Comparison of ENCODE assay signal across 13 cellular contexts in genomic region chr11:3052109-3052479, GRCh38. TPM values are rescaled to one million over a fixed set of nuclear protein-coding genes. Genes with fewer than 3 reads are reported as not detected.
DNase-seq lines count a peak whose midpoint lies in the region; ATAC-seq and TF ChIP-seq lines count a peak whose summit lies in the region.
"Had no signal": no experiment of that assay in that cellular context is flagged by ENCODE, and none has a peak within 500 bp of the region (broad histone marks: within the 10 kb centered on the region; RNA-seq: fewer than 3 reads in every experiment).

No MANE protein-coding gene starts in this region.

- POLR2A ChIA-PET in activated CD8-positive, alpha-beta T cell treated with anti-CD3 and anti-CD28 coated beads for 36 hours (lab: Charles Lee): interaction anchor here (0.8 kb wide), 1 partner anchor 25 kb away, joined by 4 read pairs; no protein-coding TSS in a partner anchor
- POLR2A ChIA-PET in activated CD8-positive, alpha-beta T cell treated with anti-CD3 and anti-CD28 coated beads, Interleukin-2, amount 10 ng/mL, durations not matched to agents 7 days and 5 days (lab: Charles Lee): no interaction called here

- no peak overlapping the region for H3K4me3 Mint-ChIP-seq in activated CD8-positive, alpha-beta T cell treated with anti-CD3 and anti-CD28 coated beads for 36 hours
- no peak overlapping the region for H3K4me3 Mint-ChIP-seq in activated CD8-positive, alpha-beta T cell treated with anti-CD3 and anti-CD28 coated beads, Interleukin-2, amount 10 ng/mL, durations not matched to agents 7 days and 5 days
- H3K4me3 Mint-ChIP-seq: activated naive CD8-positive, alpha-beta T cell; mesothelial cell of epicardium had no signal

- no peaks in the 10 kb centered on the region for H3K9me3 Mint-ChIP-seq in activated CD8-positive, alpha-beta T cell treated with anti-CD3 and anti-CD28 coated beads for 36 hours
- no peaks in the 10 kb centered on the region for H3K9me3 Mint-ChIP-seq in activated CD8-positive, alpha-beta T cell treated with anti-CD3 and anti-CD28 coated beads, Interleukin-2, amount 10 ng/mL, durations not matched to agents 7 days and 5 days (ENCODE audit: insufficient read depth)
- H3K9me3 Mint-ChIP-seq: mesothelial cell of epicardium had no signal

- no peaks in the 10 kb centered on the region for H3K27me3 Mint-ChIP-seq in activated CD8-positive, alpha-beta T cell treated with anti-CD3 and anti-CD28 coated beads for 36 hours
- H3K27me3 Mint-ChIP-seq in activated CD8-positive, alpha-beta T cell treated with anti-CD3 and anti-CD28 coated beads, Interleukin-2, amount 10 ng/mL, durations not matched to agents 7 days and 5 days (ENCODE audit: low read depth): no peaks in the 10 kb centered on the region
- H3K27me3 Mint-ChIP-seq: activated naive CD8-positive, alpha-beta T cell; progenitor cell of endocrine pancreas had no signal

- intact Hi-C loops in activated CD8-positive, alpha-beta T cell treated with anti-CD3 and anti-CD28 coated beads for 36 hours (cut with micrococcal nuclease): no loop called here

- H3K9ac ChIP-seq in skeletal muscle tissue (ENCODE audit: low read depth in 1 of 3, low read length in 3 of 3): no peak overlapping the region

- peaks cover 28% of the 10 kb centered on the region for H3K36me3 ChIP-seq in WERI-Rb-1
- H3K36me3 ChIP-seq in skeletal muscle tissue (ENCODE audit: control insufficient read depth in 3 of 3, insufficient read depth in 3 of 3, low read length in 3 of 3): peaks cover 0 to 8% (median 7%) of the 10 kb centered on the region in 3 donors

- no peak for TF ChIP-seq CTCF in activated CD8-positive, alpha-beta T cell treated with anti-CD3 and anti-CD28 coated beads for 36 hours (IDR thresholded peaks at IDR 0.05)
- TF ChIP-seq CTCF in WERI-Rb-1 (IDR thresholded peaks at IDR 0.05; ENCODE audit: low read depth, low read length): no peak

- CTCF ChIA-PET in activated CD8-positive, alpha-beta T cell treated with anti-CD3 and anti-CD28 coated beads for 36 hours (lab: Charles Lee): interaction anchor here (3.3 kb wide), 1 partner anchor 39 kb away, joined by 16 read pairs; no protein-coding TSS in a partner anchor
- CTCF ChIA-PET in activated CD8-positive, alpha-beta T cell treated with anti-CD3 and anti-CD28 coated beads, Interleukin-2, amount 10 ng/mL, durations not matched to agents 7 days and 5 days (lab: Charles Lee): interaction anchor here (0.8 to 4.9 kb wide), 3 partner anchors 15 to 40 kb away, joined by 3 to 25 read pairs (median 3); no protein-coding TSS in a partner anchor

- no peaks in the 10 kb centered on the region for H3K27me3 ChIP-seq in WERI-Rb-1 (ENCODE audit: insufficient read depth, low read depth, severe bottlenecking)
- no peaks in the 10 kb centered on the region for H3K27me3 ChIP-seq in skeletal muscle tissue (ENCODE audit: control insufficient read depth in 3 of 3, insufficient read depth in 3 of 3, low read length in 3 of 3)
- H3K27me3 ChIP-seq: esophagus squamous epithelium had no signal

- H3K9me3 ChIP-seq in WERI-Rb-1 (ENCODE audit: severe bottlenecking) (no peaks in the 10 kb centered on the region), skeletal muscle tissue (ENCODE audit: control insufficient read depth in 3 of 3, low read length in 3 of 3) (no peaks in the 10 kb centered on the region)
- H3K9me3 ChIP-seq: esophagus squamous epithelium had no signal

- peak; percentile 39 for DNase-seq in activated CD8-positive, alpha-beta T cell treated with anti-CD3 and anti-CD28 coated beads for 36 hours
- no peak for DNase-seq in activated CD8-positive, alpha-beta T cell treated with anti-CD3 and anti-CD28 coated beads, Interleukin-2, amount 10 ng/mL, durations not matched to agents 7 days and 5 days
- DNase-seq in NCI-H1092 treated with DMSO at 0.1 percent for 48 hours (lab: John Stamatoyannopoulos, UW) (peak; percentile 43), WERI-Rb-1 (no peak), NOMO-1 treated with DMSO at 0.1 percent for 48 hours (lab: John Stamatoyannopoulos, UW; ENCODE audit: unreplicated experiment) (no peak), kidney glomerular epithelial cell (lab: John Stamatoyannopoulos, UW) (no peak)
- DNase-seq: esophagus squamous epithelium; stimulated activated CD4-positive, alpha-beta T cell treated with anti-CD3 and anti-CD28 coated beads, Interleukin-2, amount 100 ng/mL, for 24 hours had no signal

- no peak overlapping the region for H3K27ac Mint-ChIP-seq in activated CD8-positive, alpha-beta T cell treated with anti-CD3 and anti-CD28 coated beads for 36 hours
- no peak overlapping the region for H3K27ac Mint-ChIP-seq in activated CD8-positive, alpha-beta T cell treated with anti-CD3 and anti-CD28 coated beads, Interleukin-2, amount 10 ng/mL, durations not matched to agents 7 days and 5 days
- H3K27ac Mint-ChIP-seq: activated naive CD8-positive, alpha-beta T cell; mesothelial cell of epicardium; progenitor cell of endocrine pancreas had no signal

- H3K27ac ChIP-seq in WERI-Rb-1 (peak overlapping the region; percentile 81), skeletal muscle tissue (ENCODE audit: low read depth, low read length) (peak overlapping the region; percentile 33)

- peaks cover 51 to 57% (median 52%) of the 10 kb centered on the region in 3 donors for H3K4me1 ChIP-seq in skeletal muscle tissue (ENCODE audit: control insufficient read depth in 3 of 3, insufficient read depth in 3 of 3, low read length in 3 of 3)

- no peak overlapping the region for H3K4me3 ChIP-seq in WERI-Rb-1 (ENCODE audit: low read depth, low read length)
- H3K4me3 ChIP-seq in skeletal muscle tissue (ENCODE audit: low read length in 3 of 3): no peak overlapping the region
- H3K4me3 ChIP-seq: esophagus squamous epithelium had no signal

- ATAC-seq in activated CD8-positive, alpha-beta T cell treated with anti-CD3 and anti-CD28 coated beads for 36 hours: no peak
- ATAC-seq in activated CD8-positive, alpha-beta T cell treated with anti-CD3 and anti-CD28 coated beads, Interleukin-2, amount 10 ng/mL, durations not matched to agents 7 days and 5 days: no peak
- no peak for ATAC-seq in HG02623 (IDR thresholded peaks at IDR 0.05; ENCODE audit: unreplicated experiment)

- peaks cover 58% of the 10 kb centered on the region for H3K4me1 Mint-ChIP-seq in activated CD8-positive, alpha-beta T cell treated with anti-CD3 and anti-CD28 coated beads for 36 hours (ENCODE audit: low read depth)
- peaks cover 60% of the 10 kb centered on the region for H3K4me1 Mint-ChIP-seq in activated CD8-positive, alpha-beta T cell treated with anti-CD3 and anti-CD28 coated beads, Interleukin-2, amount 10 ng/mL, durations not matched to agents 7 days and 5 days (ENCODE audit: low read depth)

- peaks cover 24% of the 10 kb centered on the region for H3K36me3 Mint-ChIP-seq in activated CD8-positive, alpha-beta T cell treated with anti-CD3 and anti-CD28 coated beads for 36 hours (ENCODE audit: low read depth)
- H3K36me3 Mint-ChIP-seq in activated CD8-positive, alpha-beta T cell treated with anti-CD3 and anti-CD28 coated beads, Interleukin-2, amount 10 ng/mL, durations not matched to agents 7 days and 5 days (ENCODE audit: low read depth): peaks cover 27% of the 10 kb centered on the region
- H3K36me3 Mint-ChIP-seq: activated naive CD8-positive, alpha-beta T cell; mesothelial cell of epicardium had no signal

RNA-seq across cellular contexts. Expression of gene CARS1, which starts 5.1 kb away (rescaled TPM):
- total RNA-seq in activated CD8-positive, alpha-beta T cell treated with anti-CD3 and anti-CD28 coated beads for 36 hours: 10 to 100 TPM; 82.7 to 88.2 TPM
- 10 to 100 TPM; 74.6 to 81.5 TPM for total RNA-seq in activated CD8-positive, alpha-beta T cell treated with anti-CD3 and anti-CD28 coated beads, Interleukin-2, amount 10 ng/mL, durations not matched to agents 7 days and 5 days
- total RNA-seq in skeletal muscle tissue: 11.5 TPM

RNA-seq across cellular contexts. Expression of gene NAP1L4, which starts 60.0 kb away (rescaled TPM):
- 100 to 1,000 TPM; 212 to 223 TPM for total RNA-seq in activated CD8-positive, alpha-beta T cell treated with anti-CD3 and anti-CD28 coated beads for 36 hours
- 100 to 1,000 TPM; 287 to 300 TPM for total RNA-seq in activated CD8-positive, alpha-beta T cell treated with anti-CD3 and anti-CD28 coated beads, Interleukin-2, amount 10 ng/mL, durations not matched to agents 7 days and 5 days
- total RNA-seq in skeletal muscle tissue: 148 TPM

Comparison
In these comparisons a context has a peak if more than half of its experiments do, and no peak if none do; other contexts are left out.
1. DNase-seq: peak in activated CD8-positive, alpha-beta T cell treated with anti-CD3 and anti-CD28 coated beads for 36 hours (single experiment) and NCI-H1092 treated with DMSO at 0.1 percent for 48 hours (single experiment); none in activated CD8-positive, alpha-beta T cell treated with anti-CD3 and anti-CD28 coated beads, Interleukin-2, amount 10 ng/mL, durations not matched to agents 7 days and 5 days (single experiment), WERI-Rb-1 (single experiment), NOMO-1 treated with DMSO at 0.1 percent for 48 hours (single experiment) and kidney glomerular epithelial cell (single experiment).